ENCODE assay signal across 10 cellular contexts in the genomic region with DNA sequence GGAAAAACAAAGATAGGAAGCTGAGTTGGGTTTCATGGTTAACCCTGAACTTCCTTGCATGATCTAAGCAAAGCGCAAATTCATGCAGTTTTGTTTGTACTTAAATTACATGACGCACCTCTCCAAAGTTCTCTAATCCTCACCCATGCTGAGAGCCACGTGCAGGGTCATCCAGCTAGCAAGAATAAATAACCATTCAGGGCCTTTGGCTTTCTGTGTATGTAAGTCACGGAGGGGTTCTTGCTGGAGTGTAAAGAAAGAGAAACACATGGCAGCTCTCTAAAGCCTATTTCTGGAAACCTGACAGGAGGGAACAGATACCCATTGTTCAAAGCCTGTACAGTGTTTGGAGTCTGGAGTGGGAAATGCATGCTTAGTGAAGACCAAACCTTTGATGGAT.
A peak's percentile ranks its signal among the peaks of the same experiment; 100 is the strongest.
DNase-seq lines count a peak whose midpoint lies in the region; ATAC-seq lines count a peak whose summit lies in the region.
"Had no signal": no experiment of that assay in that cellular context is flagged by ENCODE, and none has a peak within 500 bp of the region (broad histone marks: within the 10 kb centered on the region; RNA-seq: fewer than 3 reads in every experiment).

No MANE protein-coding gene starts in this region.

- no peak for ATAC-seq in GM19324 (IDR thresholded peaks at IDR 0.05; ENCODE audit: low FRiP score, unreplicated experiment)
- no peak for ATAC-seq in stimulated activated naive CD8-positive, alpha-beta T cell treated with anti-CD3 and anti-CD28 coated beads, Interleukin-15, Interleukin-2, amounts not matched to agents 100 U/mL and 50 U/mL, for 24 hours

- DNase-seq in A172 (ENCODE audit: low spot score), result peak; percentile 83
- peak; percentile 98 for DNase-seq in HT1080 (ENCODE audit: low read depth)
- DNase-seq in brain pericyte (ENCODE audit: low read depth, low spot score), result peak; percentile 98
- peak; percentile 96 for DNase-seq in medulla oblongata (ENCODE audit: extremely low spot score)
- no peak for DNase-seq in NCI-H526 treated with DMSO at 0.1 percent for 48 hours (lab: John Stamatoyannopoulos, UW)
- DNase-seq in stimulated activated naive CD8-positive, alpha-beta T cell treated with anti-CD3 and anti-CD28 coated beads, Interleukin-15, Interleukin-2, amounts not matched to agents 100 U/mL and 50 U/mL, for 24 hours, result no peak
- DNase-seq in activated effector memory CD4-positive, alpha-beta T cell treated with anti-CD3 and anti-CD28 coated beads, Interleukin-2, amount 50 U/mL, for 16 hours, result no peak
- DNase-seq: NCI-H510A treated with DMSO at 0.1 percent for 48 hours; stimulated activated naive CD4-positive, alpha-beta T cell treated with Interleukin-2 at 50 U/mL for 16 hours had no signal

Comparison
In these comparisons a context has a peak if more than half of its experiments do, and no peak if none do; other contexts are left out.
1. DNase-seq: peak in A172 (single experiment), HT1080 (single experiment), brain pericyte (single experiment) and medulla oblongata (single experiment); none in NCI-H526 treated with DMSO at 0.1 percent for 48 hours (single experiment), stimulated activated naive CD8-positive, alpha-beta T cell treated with anti-CD3 and anti-CD28 coated beads, Interleukin-15, Interleukin-2, amounts not matched to agents 100 U/mL and 50 U/mL, for 24 hours (single experiment) and activated effector memory CD4-positive, alpha-beta T cell treated with anti-CD3 and anti-CD28 coated beads, Interleukin-2, amount 50 U/mL, for 16 hours (single experiment).